In genomic region chr6:27144740-27145079, GRCh38 we compare ENCODE assay signal across 9 cellular contexts.
DNase-seq lines count a peak whose midpoint lies in the region; ATAC-seq and TF ChIP-seq lines count a peak whose summit lies in the region.
"Had no signal": no experiment of that assay in that cellular context is flagged by ENCODE, and none has a peak within 500 bp of the region (broad histone marks: within the 10 kb centered on the region; RNA-seq: fewer than 3 reads in every experiment).

No MANE protein-coding gene starts in this region.

- H4K20me1 ChIP-seq in OCI-LY7 (ENCODE audit: insufficient read depth, low read length), result no peaks in the 10 kb centered on the region

- H3K4me3 ChIP-seq in OCI-LY7 (ENCODE audit: low read depth, low read length, poor library complexity, severe bottlenecking) (peak overlapping the region; percentile 73), esophagus muscularis mucosa (peak overlapping the region in 3 of 4 donors; percentile 52 to 73 (median 61)), spleen (peak overlapping the region in 7 of 8 donors; percentile 25 to 74 (median 57))

- H3K36me3 Mint-ChIP-seq in activated CD8-positive, alpha-beta T cell treated with anti-CD3 and anti-CD28 coated beads for 36 hours (ENCODE audit: low read depth), result peaks cover 8% of the 10 kb centered on the region
- peaks cover 25% of the 10 kb centered on the region for H3K36me3 Mint-ChIP-seq in activated CD8-positive, alpha-beta T cell treated with anti-CD3 and anti-CD28 coated beads, Interleukin-2, amount 10 ng/mL, durations not matched to agents 7 days and 5 days (ENCODE audit: low read depth)
- H3K36me3 Mint-ChIP-seq in progenitor cell of endocrine pancreas (ENCODE audit: insufficient read depth), result no peaks in the 10 kb centered on the region

- POLR2A ChIA-PET in activated CD8-positive, alpha-beta T cell treated with anti-CD3 and anti-CD28 coated beads for 36 hours (lab: Charles Lee), result interaction anchor here (0.8 to 14.7 kb wide), 23 partner anchors 6 to 1124 kb away, joined by 3 to 692 read pairs (median 33); a partner anchor contains a TSS
- POLR2A ChIA-PET in activated CD8-positive, alpha-beta T cell treated with anti-CD3 and anti-CD28 coated beads, Interleukin-2, amount 10 ng/mL, durations not matched to agents 7 days and 5 days (lab: Charles Lee), result interaction anchor here (0.6 to 16.1 kb wide), 27 partner anchors 11 to 1125 kb away, joined by 3 to 1009 read pairs (median 27); a partner anchor contains a TSS
- POLR2A ChIA-PET in OCI-LY7 (lab: Charles Lee), result interaction anchor here (0.6 to 10.1 kb wide), 18 partner anchors 7 to 1114 kb away, joined by 3 to 235 read pairs (median 5); a partner anchor contains a TSS

- H3K79me2 ChIP-seq in OCI-LY7 (ENCODE audit: insufficient read depth, low read depth, low read length), result peaks cover 34% of the 10 kb centered on the region; the same call in 1 of the 2 replicates

- no peak for ATAC-seq in activated CD8-positive, alpha-beta T cell treated with anti-CD3 and anti-CD28 coated beads for 36 hours
- ATAC-seq in activated CD8-positive, alpha-beta T cell treated with anti-CD3 and anti-CD28 coated beads, Interleukin-2, amount 10 ng/mL, durations not matched to agents 7 days and 5 days, result no peak

- no peaks in the 10 kb centered on the region for H3K27me3 Mint-ChIP-seq in activated CD8-positive, alpha-beta T cell treated with anti-CD3 and anti-CD28 coated beads for 36 hours
- no peaks in the 10 kb centered on the region for H3K27me3 Mint-ChIP-seq in activated CD8-positive, alpha-beta T cell treated with anti-CD3 and anti-CD28 coated beads, Interleukin-2, amount 10 ng/mL, durations not matched to agents 7 days and 5 days (ENCODE audit: low read depth)
- H3K27me3 Mint-ChIP-seq in progenitor cell of endocrine pancreas, result no peaks in the 10 kb centered on the region

- 43% methylated on average over 6 of the region's 6 CpGs for WGBS in esophagus muscularis mucosa
- 14 to 40% (median 27%) methylated on average over 6 of the region's 6 CpGs for WGBS in spleen, 5 donors

- BruUV-seq in OCI-LY7 (replicated peaks; lab: Mats Ljungman, UMichigan), result no TSS peak

- H3K4me1 Mint-ChIP-seq in activated CD8-positive, alpha-beta T cell treated with anti-CD3 and anti-CD28 coated beads for 36 hours (ENCODE audit: low read depth), result peaks cover 18% of the 10 kb centered on the region
- H3K4me1 Mint-ChIP-seq in activated CD8-positive, alpha-beta T cell treated with anti-CD3 and anti-CD28 coated beads, Interleukin-2, amount 10 ng/mL, durations not matched to agents 7 days and 5 days (ENCODE audit: low read depth), result peaks cover 45% of the 10 kb centered on the region
- H3K4me1 Mint-ChIP-seq in progenitor cell of endocrine pancreas (ENCODE audit: low read depth), result peaks cover 20% of the 10 kb centered on the region

- TF ChIP-seq POLR2A in esophagus muscularis mucosa (IDR thresholded peaks at IDR 0.05; ENCODE audit: low read depth), result no peak
- TF ChIP-seq POLR2A in spleen (IDR thresholded peaks at IDR 0.05), result peak in 1 of 3 donors; percentile 11

- 0 out of 2 replicates have a peak, but pooled peaks cover 3% of the 10 kb centered on the region for H3K36me3 ChIP-seq in OCI-LY7 (ENCODE audit: insufficient read depth, low read length)
- peaks cover 0 to 3% (median 0%) of the 10 kb centered on the region in 4 donors for H3K36me3 ChIP-seq in esophagus muscularis mucosa
- peaks cover 0 to 15% (median 4%) of the 10 kb centered on the region in 6 donors for H3K36me3 ChIP-seq in spleen

- H3K27me3 ChIP-seq in esophagus muscularis mucosa, result no peaks in the 10 kb centered on the region
- H3K27me3 ChIP-seq in spleen (replicated peaks in 1 of 7), result no peaks in the 10 kb centered on the region

- no peak for TF ChIP-seq EP300 in esophagus muscularis mucosa (IDR thresholded peaks at IDR 0.05)

- no peaks in the 10 kb centered on the region for H3K9me3 Mint-ChIP-seq in activated CD8-positive, alpha-beta T cell treated with anti-CD3 and anti-CD28 coated beads for 36 hours
- no peaks in the 10 kb centered on the region for H3K9me3 Mint-ChIP-seq in activated CD8-positive, alpha-beta T cell treated with anti-CD3 and anti-CD28 coated beads, Interleukin-2, amount 10 ng/mL, durations not matched to agents 7 days and 5 days (ENCODE audit: insufficient read depth)
- H3K9me3 Mint-ChIP-seq in progenitor cell of endocrine pancreas (ENCODE audit: low read depth), result no peaks in the 10 kb centered on the region

- peak overlapping the region; percentile 99 for H3K27ac ChIP-seq in OCI-LY7 (ENCODE audit: low read depth, low read length, poor library complexity, severe bottlenecking)
- peak overlapping the region in 3 of 4 donors; percentile 86 to 93 (median 86) for H3K27ac ChIP-seq in esophagus muscularis mucosa (replicated peaks in 1 of 4)
- peak overlapping the region; percentile 43 to 99 (median 97) for H3K27ac ChIP-seq in spleen

- H3K4me3 Mint-ChIP-seq in activated CD8-positive, alpha-beta T cell treated with anti-CD3 and anti-CD28 coated beads for 36 hours, result no peak overlapping the region
- no peak overlapping the region for H3K4me3 Mint-ChIP-seq in activated CD8-positive, alpha-beta T cell treated with anti-CD3 and anti-CD28 coated beads, Interleukin-2, amount 10 ng/mL, durations not matched to agents 7 days and 5 days
- H3K4me3 Mint-ChIP-seq in progenitor cell of endocrine pancreas (ENCODE audit: low read depth), result no peak overlapping the region

- intact Hi-C loops in activated CD8-positive, alpha-beta T cell treated with anti-CD3 and anti-CD28 coated beads for 36 hours (cut with micrococcal nuclease), result loop anchor here (5.0 kb wide), 1 partner anchor 668 kb away; a partner anchor contains a TSS
- intact Hi-C loops in OCI-LY7 (cut with micrococcal nuclease; ENCODE audit: unreplicated experiment), result loop anchor here (5.0 to 10.0 kb wide), 2 partner anchors 1112 to 1760 kb away; a partner anchor contains a TSS
- intact Hi-C loops in esophagus muscularis mucosa (cut with DNase I), result no loop called here
- intact Hi-C loops in spleen (cut with DNase I; ENCODE audit: low total_unique reads), result no loop called here

- CTCF ChIA-PET in activated CD8-positive, alpha-beta T cell treated with anti-CD3 and anti-CD28 coated beads for 36 hours (lab: Charles Lee), result interaction anchor here (0.9 to 3.3 kb wide), 7 partner anchors 11 to 665 kb away, joined by 3 to 15 read pairs (median 4); a partner anchor contains a TSS
- CTCF ChIA-PET in activated CD8-positive, alpha-beta T cell treated with anti-CD3 and anti-CD28 coated beads, Interleukin-2, amount 10 ng/mL, durations not matched to agents 7 days and 5 days (lab: Charles Lee), result interaction anchor here (1.1 to 5.4 kb wide), 5 partner anchors 11 to 729 kb away, joined by 3 to 31 read pairs (median 15); a partner anchor contains a TSS
- CTCF ChIA-PET in OCI-LY7 (lab: Charles Lee; ENCODE audit: unreplicated experiment), result interaction anchor here (1.1 kb wide), 1 partner anchor 10 kb away, joined by 3 read pairs; no protein-coding TSS in a partner anchor

- no peak overlapping the region for H3K27ac Mint-ChIP-seq in activated CD8-positive, alpha-beta T cell treated with anti-CD3 and anti-CD28 coated beads for 36 hours
- no peak overlapping the region for H3K27ac Mint-ChIP-seq in activated CD8-positive, alpha-beta T cell treated with anti-CD3 and anti-CD28 coated beads, Interleukin-2, amount 10 ng/mL, durations not matched to agents 7 days and 5 days
- H3K27ac Mint-ChIP-seq in progenitor cell of endocrine pancreas, result no peak overlapping the region

- DNase-seq in activated CD8-positive, alpha-beta T cell treated with anti-CD3 and anti-CD28 coated beads for 36 hours, result peak; percentile 20
- DNase-seq in activated CD8-positive, alpha-beta T cell treated with anti-CD3 and anti-CD28 coated beads, Interleukin-2, amount 10 ng/mL, durations not matched to agents 7 days and 5 days, result no peak
- DNase-seq in OCI-LY7 (ENCODE audit: low spot score), result peak; percentile 64
- no peak for DNase-seq in esophagus muscularis mucosa (ENCODE audit: extremely low spot score)
- no peak for DNase-seq in spleen
- DNase-seq in NCI-H1694 (lab: John Stamatoyannopoulos, UW), result no peak
- no peak for DNase-seq in AG08395 (ENCODE audit: low spot score)
- DNase-seq in progenitor cell of endocrine pancreas (ENCODE audit: low spot score, unreplicated experiment), result no peak
- DNase-seq: NCI-H2029 had no signal

- peak overlapping the region; percentile 86 for H3K4me2 ChIP-seq in OCI-LY7 (ENCODE audit: low read length)

- TF ChIP-seq CTCF in activated CD8-positive, alpha-beta T cell treated with anti-CD3 and anti-CD28 coated beads for 36 hours (IDR thresholded peaks at IDR 0.05), result no peak
- TF ChIP-seq CTCF in OCI-LY7 (conservative IDR thresholded peaks at IDR 0.05; ENCODE audit: low read length) (no peak), esophagus muscularis mucosa (IDR thresholded peaks at IDR 0.05) (no peak), spleen (IDR thresholded peaks at IDR 0.05 in 8 of 11, conservative IDR thresholded peaks at IDR 0.05 in 3 of 11) (no peak), progenitor cell of endocrine pancreas (IDR thresholded peaks at IDR 0.05; ENCODE audit: unreplicated experiment) (no peak)

- H2AFZ ChIP-seq in OCI-LY7 (ENCODE audit: low read length), result no peak overlapping the region

- peaks cover 68% of the 10 kb centered on the region for H3K4me1 ChIP-seq in OCI-LY7 (ENCODE audit: insufficient read depth, low read length, poor library complexity, severe bottlenecking)
- H3K4me1 ChIP-seq in esophagus muscularis mucosa, result peaks cover 6 to 36% (median 31%) of the 10 kb centered on the region in 4 donors
- H3K4me1 ChIP-seq in spleen, result peaks cover 31 to 67% (median 55%) of the 10 kb centered on the region in 6 donors

- no peaks in the 10 kb centered on the region for H3K9me3 ChIP-seq in OCI-LY7 (ENCODE audit: low read length)
- no peaks in the 10 kb centered on the region for H3K9me3 ChIP-seq in esophagus muscularis mucosa
- no peaks in the 10 kb centered on the region for H3K9me3 ChIP-seq in spleen

- no peaks in the 10 kb centered on the region for H3K9me2 ChIP-seq in OCI-LY7 (ENCODE audit: insufficient read depth, low read length)

Comparison
In these comparisons a context has a peak if more than half of its experiments do, and no peak if none do; other contexts are left out.
1. DNase-seq: peak in activated CD8-positive, alpha-beta T cell treated with anti-CD3 and anti-CD28 coated beads for 36 hours (single experiment) and OCI-LY7 (single experiment); none in activated CD8-positive, alpha-beta T cell treated with anti-CD3 and anti-CD28 coated beads, Interleukin-2, amount 10 ng/mL, durations not matched to agents 7 days and 5 days (single experiment), esophagus muscularis mucosa (single experiment), spleen (single experiment), NCI-H1694 (single experiment), AG08395 (single experiment) and progenitor cell of endocrine pancreas (single experiment).
2. intact Hi-C loops: an anchor here in activated CD8-positive, alpha-beta T cell treated with anti-CD3 and anti-CD28 coated beads for 36 hours (5.0 kb wide) and OCI-LY7 (5.0 to 10.0 kb wide); none called in esophagus muscularis mucosa and spleen.
3. Peak in every context shown above with its lines, with median percentiles within 50 percentile points of each other: H3K27ac ChIP-seq and H3K4me3 ChIP-seq.